ENCODE assay signal across 15 cellular contexts in the genomic region with DNA sequence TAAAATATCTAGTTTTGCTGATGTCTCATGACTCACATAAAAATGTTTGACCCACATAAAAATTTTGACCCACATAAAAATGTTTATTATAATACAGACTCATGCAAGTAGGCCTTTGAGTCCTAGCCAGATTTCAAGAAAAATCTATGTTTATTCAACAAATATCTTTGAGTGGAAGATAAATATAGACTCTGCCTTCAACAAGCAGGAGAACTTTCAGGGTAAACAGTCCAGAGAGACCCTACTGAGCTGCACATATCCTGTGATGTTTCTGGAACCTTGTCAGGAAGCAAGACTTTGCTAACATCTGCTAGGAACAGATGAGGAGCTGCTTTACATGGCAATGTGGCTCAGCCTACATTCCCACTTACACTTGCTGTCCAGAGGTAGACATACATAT.
"Had no signal": no experiment of that assay in that cellular context is flagged by ENCODE, and none has a peak within 500 bp of the region (broad histone marks: within the 10 kb centered on the region; RNA-seq: fewer than 3 reads in every experiment).

No MANE protein-coding gene starts in this region.

- H3K36me3 ChIP-seq: gastrocnemius medialis, prostate gland had no signal

- ATAC-seq: activated T-helper 17 cell treated with anti-CD3 and anti-CD28 coated beads, Interleukin-2, amount 50 U/mL, for 72 hours; body of pancreas; gastrocnemius medialis; natural killer cell; sciatic nerve had no signal

- DNase-seq: activated CD4-positive, alpha-beta T cell treated with anti-CD3 and anti-CD28 coated beads, Interleukin-2, amount 50 U/mL, for 1 hour; activated naive CD4-positive, alpha-beta T cell treated with anti-CD3 and anti-CD28 coated beads for 36 hours; activated T-cell treated with anti-CD3 and anti-CD28 coated beads for 4 hours; body of pancreas; dorsolateral prefrontal cortex; gastrocnemius medialis; mammary epithelial cell; natural killer cell; nucleus accumbens; stimulated activated CD4-positive, alpha-beta T cell treated with anti-CD3 and anti-CD28 coated beads, Interleukin-12 subunit alpha, Interleukin-12 subunit beta, amount 100 ng/mL, for 4 hours; stimulated activated naive CD4-positive, alpha-beta T cell; SW 1271 had no signal

- H3K27me3 ChIP-seq: body of pancreas, dorsolateral prefrontal cortex, gastrocnemius medialis had no signal

- H3K4me3 ChIP-seq: body of pancreas, gastrocnemius medialis, prostate gland had no signal

- H3K9me3 ChIP-seq: body of pancreas, gastrocnemius medialis, prostate gland had no signal

- H3K27ac ChIP-seq: body of pancreas, gastrocnemius medialis, prostate gland had no signal

- H3K4me1 ChIP-seq: body of pancreas, gastrocnemius medialis, prostate gland had no signal
